ENCODE assay signal across 19 cellular contexts in the genomic region with DNA sequence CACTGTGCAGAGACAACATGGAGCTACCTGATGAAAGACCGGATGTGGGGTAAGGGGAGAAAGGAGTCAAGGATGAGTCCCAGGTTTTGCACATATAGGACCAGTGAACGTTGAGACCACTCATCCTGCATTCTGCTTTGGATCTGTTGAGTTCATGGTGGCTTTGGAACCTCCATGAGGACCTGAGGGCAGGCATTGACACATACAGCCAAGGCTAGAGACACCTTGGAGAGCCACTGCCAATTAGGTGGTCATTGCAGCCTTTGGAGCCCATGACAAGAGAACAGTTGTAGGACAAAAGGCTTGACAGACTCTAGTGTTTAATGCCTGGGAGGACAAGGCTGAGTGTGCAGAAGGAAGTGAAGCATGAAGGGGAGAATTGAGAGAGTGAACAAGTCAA.
DNase-seq lines count a peak whose midpoint lies in the region; ATAC-seq, FAIRE-seq and TF ChIP-seq lines count a peak whose summit lies in the region.
"Had no signal": no experiment of that assay in that cellular context is flagged by ENCODE, and none has a peak within 500 bp of the region (broad histone marks: within the 10 kb centered on the region; RNA-seq: fewer than 3 reads in every experiment).

No MANE protein-coding gene starts in this region.

- WGBS in H1 (ENCODE audit: extremely low coverage in 1 of 2, insufficient coverage in 1 of 2, insufficient read length in 1 of 2, insufficient replicate concordance in 2 of 2, low coverage in 1 of 2, low lambda C conversion rate in 2 of 2, missing lambda C conversion rate in 1 of 2), 2 experiments: 93% methylated on average over 2 of the region's 2 CpGs; no CpG with 5 or more reads in 1 of the 2 experiments

- no peak overlapping the region for H3K9ac ChIP-seq in H1 (replicated peaks in 1 of 4; ENCODE audit: extremely low read depth in 1 of 4, low read depth in 3 of 4, low read length in 3 of 4)

- no peak overlapping the region for H3K18ac ChIP-seq in H1 (ENCODE audit: extremely low read depth, low read length)

- CTCF ChIA-PET in H1 (lab: Charles Lee; ENCODE audit: partially characterized antibody): interaction anchor here (2.3 kb wide), 1 partner anchor 13 kb away, joined by 12 read pairs; no protein-coding TSS in a partner anchor

- no peak overlapping the region for H3K14ac ChIP-seq in H1 (ENCODE audit: insufficient read length)

- no peak overlapping the region for H4K5ac ChIP-seq in H1 (ENCODE audit: insufficient read length, low read depth, low read length)

- ATAC-seq in HG02798 (IDR thresholded peaks at IDR 0.05; ENCODE audit: poor library complexity, unreplicated experiment): no peak
- ATAC-seq: GM12878 had no signal

- H3K27me3 ChIP-seq in H1 (replicated peaks in 1 of 4; ENCODE audit: control insufficient read depth in 3 of 4, extremely low read depth in 1 of 4, insufficient read depth in 3 of 4, low read length in 3 of 4): no peaks in the 10 kb centered on the region

- H4K91ac ChIP-seq in H1 (replicated peaks; ENCODE audit: insufficient read length, low read length): no peak overlapping the region

- TF ChIP-seq CTCF in VCaP (conservative IDR thresholded peaks at IDR 0.05): no peak
- TF ChIP-seq CTCF in H1 (IDR thresholded peaks at IDR 0.05; ENCODE audit: control extremely low read depth in 1 of 3, insufficient read depth in 1 of 3, low read depth in 1 of 3, low read length in 3 of 3): no peak

- peak overlapping the region; percentile 84 for H2BK15ac ChIP-seq in H1 (ENCODE audit: low read length)

- H3K79me2 ChIP-seq in H1 (ENCODE audit: control insufficient read depth in 1 of 2, insufficient read depth in 2 of 2, low read length in 2 of 2): no peaks in the 10 kb centered on the region

- H2AK5ac ChIP-seq in H1 (ENCODE audit: low read depth, low read length): 0 out of 2 replicates have a peak overlapping the region, but pooled peaks have one; percentile 2

- TF ChIP-seq POLR2A in H1 (IDR thresholded peaks at IDR 0.05; ENCODE audit: control extremely low read depth in 1 of 2, low read depth in 2 of 2, low read length in 2 of 2): no peak

- no peak for FAIRE-seq in H1 (lab: Jason Lieb, UNC)
- FAIRE-seq: A204.1, GM12878, GM19239 had no signal

- no peaks in the 10 kb centered on the region for H3K9me3 ChIP-seq in H1 (ENCODE audit: insufficient read depth in 2 of 2, low read depth in 1 of 2, low read length in 1 of 2)
- H3K9me3 ChIP-seq: HAP-1 had no signal

- H2BK120ac ChIP-seq in H1 (replicated peaks; ENCODE audit: low read depth, low read length): no peak overlapping the region

- H2BK20ac ChIP-seq in H1 (ENCODE audit: low read length): no peak overlapping the region

- H4K8ac ChIP-seq in H1 (ENCODE audit: extremely low read depth, insufficient read depth, low read length): no peak overlapping the region

- POLR2A ChIA-PET in H1 (lab: Charles Lee; ENCODE audit: partially characterized antibody): no interaction called here

- H2BK12ac ChIP-seq in H1 (ENCODE audit: low read depth, low read length): no peak overlapping the region

- H3K27ac ChIP-seq in VCaP (peak overlapping the region; percentile 52; the same call in 1 of the 2 replicates), H1 (ENCODE audit: low read depth, low read length) (no peak overlapping the region)
- H3K27ac ChIP-seq: C4-2B, HL-60 had no signal

- no peaks in the 10 kb centered on the region for H3K36me3 ChIP-seq in H1 (ENCODE audit: control insufficient read depth in 2 of 4, insufficient read depth in 4 of 4, low read length in 3 of 4)
- H3K36me3 ChIP-seq: HAP-1 had no signal

- TF ChIP-seq EP300 in H1 (IDR thresholded peaks at IDR 0.05; ENCODE audit: borderline replicate concordance in 1 of 2, low read depth in 2 of 2, low read length in 2 of 2): no peak

- DNase-seq in H1 (ENCODE audit: low read depth in 1 of 2, low spot score in 2 of 2): peak in 1 of 2 experiments; percentile 27
- DNase-seq in kidney tubule cell (ENCODE audit: low spot score): peak; percentile 28
- DNase-seq in mucosa of gallbladder (ENCODE audit: low spot score): peak; percentile 7
- no peak for DNase-seq in hepatic stellate cell (ENCODE audit: low spot score)
- DNase-seq in NCI-H1417 (lab: John Stamatoyannopoulos, UW): no peak
- no peak for DNase-seq in cortex of kidney (lab: John Stamatoyannopoulos, UW)
- DNase-seq: AML-193; CD4-positive, alpha-beta T cell; DMS153; DND-41; EL had no signal

- H3K79me1 ChIP-seq in H1 (ENCODE audit: low read depth, low read length): no peaks in the 10 kb centered on the region

- H3K4me1 ChIP-seq in H1 (replicated peaks in 1 of 4; ENCODE audit: control insufficient read depth in 3 of 4, insufficient read depth in 4 of 4, low read length in 3 of 4): peaks cover 0 to 9% (median 3%) of the 10 kb centered on the region in 4 experiments; a peak in 4 of 7 replicates
- H3K4me1 ChIP-seq: HAP-1 had no signal

- H3K4me3 ChIP-seq in H1 (ENCODE audit: extremely low read depth in 1 of 4, insufficient read depth in 2 of 4, low read depth in 3 of 4, low read length in 4 of 4): no peak overlapping the region
- H3K4me3 ChIP-seq: GM12878, HAP-1 had no signal

- no peak overlapping the region for H3K4me2 ChIP-seq in H1 (ENCODE audit: insufficient read depth in 1 of 2, low read depth in 2 of 2, low read length in 2 of 2)

- H2BK5ac ChIP-seq in H1 (ENCODE audit: low read depth, low read length): no peak overlapping the region

- no peak overlapping the region for H3K23ac ChIP-seq in H1 (ENCODE audit: insufficient read length)

- no peak overlapping the region for H2AFZ ChIP-seq in H1 (ENCODE audit: low read length)

- TF ChIP-seq RAD21 in H1 (IDR thresholded peaks at IDR 0.05 in 1 of 2, conservative IDR thresholded peaks at IDR 0.05 in 1 of 2; ENCODE audit: low read depth in 2 of 2, low read length in 2 of 2): no peak

- no peak overlapping the region for H3K4ac ChIP-seq in H1 (replicated peaks; ENCODE audit: insufficient read length, low read depth, low read length)

- H3K23me2 ChIP-seq in H1 (ENCODE audit: low read depth, low read length): no peaks in the 10 kb centered on the region

- H4K20me1 ChIP-seq in H1 (replicated peaks in 1 of 2; ENCODE audit: control insufficient read depth in 1 of 2, insufficient read depth in 2 of 2, low read length in 2 of 2): no peaks in the 10 kb centered on the region

- no peak overlapping the region for H3K56ac ChIP-seq in H1 (replicated peaks; ENCODE audit: insufficient read length, low read depth, low read length)

TF ChIP-seq in H1, 55 proteins besides CTCF, POLR2A, EP300 and RAD21:
- TF ChIP-seq, protein P1, sequence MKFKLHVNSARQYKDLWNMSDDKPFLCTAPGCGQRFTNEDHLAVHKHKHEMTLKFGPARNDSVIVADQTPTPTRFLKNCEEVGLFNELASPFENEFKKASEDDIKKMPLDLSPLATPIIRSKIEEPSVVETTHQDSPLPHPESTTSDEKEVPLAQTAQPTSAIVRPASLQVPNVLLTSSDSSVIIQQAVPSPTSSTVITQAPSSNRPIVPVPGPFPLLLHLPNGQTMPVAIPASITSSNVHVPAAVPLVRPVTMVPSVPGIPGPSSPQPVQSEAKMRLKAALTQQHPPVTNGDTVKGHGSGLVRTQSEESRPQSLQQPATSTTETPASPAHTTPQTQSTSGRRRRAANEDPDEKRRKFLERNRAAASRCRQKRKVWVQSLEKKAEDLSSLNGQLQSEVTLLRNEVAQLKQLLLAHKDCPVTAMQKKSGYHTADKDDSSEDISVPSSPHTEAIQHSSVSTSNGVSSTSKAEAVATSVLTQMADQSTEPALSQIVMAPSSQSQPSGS (IDR thresholded peaks at IDR 0.05; ENCODE audit: low read length): no peak
- TF ChIP-seq POU5F1 (IDR thresholded peaks at IDR 0.05; ENCODE audit: low read depth, low read length) (no peak), KDM4A (IDR thresholded peaks at IDR 0.05; ENCODE audit: low read depth, low read length, severe bottlenecking) (no peak), JUN (IDR thresholded peaks at IDR 0.05; ENCODE audit: low read depth, low read length) (no peak), TAF1 (IDR thresholded peaks at IDR 0.05; ENCODE audit: low read depth, low read length) (no peak), JUND (IDR thresholded peaks at IDR 0.05; ENCODE audit: low read length) (no peak), SP1 (IDR thresholded peaks at IDR 0.05; ENCODE audit: low read depth, low read length) (no peak), YY1 (IDR thresholded peaks at IDR 0.05; ENCODE audit: low read depth, low read length) (no peak), CBX8 (IDR thresholded peaks at IDR 0.05; ENCODE audit: borderline replicate concordance, low read depth, low read length) (no peak), CTBP2 (IDR thresholded peaks at IDR 0.05; ENCODE audit: borderline replicate concordance, insufficient read depth, insufficient read length, low read length) (no peak), TAF7 (optimal IDR thresholded peaks at IDR 0.05; ENCODE audit: borderline replicate concordance, low read depth, low read length) (no peak), SIX5 (IDR thresholded peaks at IDR 0.05; ENCODE audit: low read depth, low read length) (no peak), BACH1 (IDR thresholded peaks at IDR 0.05; ENCODE audit: low read length) (no peak), EGR1 (IDR thresholded peaks at IDR 0.05; ENCODE audit: borderline replicate concordance, low read depth, low read length) (no peak), KDM5A (IDR thresholded peaks at IDR 0.05; ENCODE audit: low read length) (no peak), BRCA1 (IDR thresholded peaks at IDR 0.05; ENCODE audit: low read depth, low read length) (no peak), SIN3A (conservative IDR thresholded peaks at IDR 0.05 in 1 of 2, IDR thresholded peaks at IDR 0.05 in 1 of 2; ENCODE audit: low read depth in 1 of 2, low read length in 2 of 2) (no peak), NRF1 (IDR thresholded peaks at IDR 0.05; ENCODE audit: low read depth, low read length) (no peak)
- TF ChIP-seq, protein P2, sequence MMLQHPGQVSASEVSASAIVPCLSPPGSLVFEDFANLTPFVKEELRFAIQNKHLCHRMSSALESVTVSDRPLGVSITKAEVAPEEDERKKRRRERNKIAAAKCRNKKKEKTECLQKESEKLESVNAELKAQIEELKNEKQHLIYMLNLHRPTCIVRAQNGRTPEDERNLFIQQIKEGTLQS (IDR thresholded peaks at IDR 0.05; ENCODE audit: insufficient read depth, low read depth, low read length): no peak

Comparison
In these comparisons a context has a peak if more than half of its experiments do, and no peak if none do; other contexts are left out.
1. DNase-seq: peak in kidney tubule cell (single experiment) and mucosa of gallbladder (single experiment); none in hepatic stellate cell (single experiment), NCI-H1417 (0 of 3) and cortex of kidney (single experiment).